ENCODE assay signal across 11 cellular contexts in genomic region chr2:12701786-12702660, GRCh38. TPM values are rescaled to one million over a fixed set of nuclear protein-coding genes. Genes with fewer than 3 reads are reported as not detected.
A peak's percentile ranks its signal among the peaks of the same experiment; 100 is the strongest.
DNase-seq lines count a peak whose midpoint lies in the region; ATAC-seq and TF ChIP-seq lines count a peak whose summit lies in the region.
"Had no signal": no experiment of that assay in that cellular context is flagged by ENCODE, and none has a peak within 500 bp of the region (broad histone marks: within the 10 kb centered on the region; RNA-seq: fewer than 3 reads in every experiment).

No MANE protein-coding gene starts in this region.

- H3K36me3 Mint-ChIP-seq in glutamatergic neuron (ENCODE audit: unreplicated experiment) (no peaks in the 10 kb centered on the region), nephron progenitor cell (ENCODE audit: low read depth) (no peaks in the 10 kb centered on the region)

- ATAC-seq in IMR-90 (ENCODE audit: low read depth) (peak; percentile 56), left lung (peak; percentile 50)
- ATAC-seq: activated CD8-positive, alpha-beta memory T cell treated with anti-CD3 and anti-CD28 coated beads, Interleukin-2, amount 10 ng/mL, durations not matched to agents 7 days and 5 days had no signal

- peak overlapping the region; percentile 93 for H2BK120ac ChIP-seq in IMR-90 (ENCODE audit: low read depth, low read length)

- dilution Hi-C loops in IMR-90 (cut with HindIII; ENCODE audit: low sequenced_read_pairs, unreplicated experiment): no loop called here

- H3K27me3 ChIP-seq in IMR-90 (ENCODE audit: control insufficient read depth, insufficient read depth, low read length): no peaks in the 10 kb centered on the region
- H3K27me3 ChIP-seq in left lung: no peaks in the 10 kb centered on the region

- H3K4me3 Mint-ChIP-seq in glutamatergic neuron (ENCODE audit: unreplicated experiment) (no peak overlapping the region), nephron progenitor cell (no peak overlapping the region)
- H3K4me3 Mint-ChIP-seq: activated CD8-positive, alpha-beta memory T cell treated with anti-CD3 and anti-CD28 coated beads, Interleukin-2, amount 10 ng/mL, durations not matched to agents 7 days and 5 days; H9 had no signal

- H3K9me3 ChIP-seq in IMR-90 (ENCODE audit: control insufficient read depth, insufficient read depth, low read length) (no peaks in the 10 kb centered on the region; the same call in 1 of the 2 replicates), left lung (peaks cover 0 to 5% of the 10 kb centered on the region in 2 donors)

- WGBS in IMR-90 (ENCODE audit: extremely low coverage in 2 of 2, insufficient read length in 1 of 2), 2 experiments: no CpG with 5 or more reads among the region's 9 CpGs

- peak overlapping the region; percentile 86 for H4K91ac ChIP-seq in IMR-90 (ENCODE audit: insufficient read depth, low read depth, low read length)

- TF ChIP-seq CTCF in IMR-90 (conservative IDR thresholded peaks at IDR 0.05; ENCODE audit: low read depth, low read length) (0 out of 2 replicates have a peak, but pooled peaks have one; percentile 5), left lung (IDR thresholded peaks at IDR 0.05) (no peak), glutamatergic neuron (IDR thresholded peaks at IDR 0.05; ENCODE audit: partially characterized antibody, unreplicated experiment) (no peak), nephron progenitor cell (IDR thresholded peaks at IDR 0.05) (no peak)

- POLR2A ChIA-PET in IMR-90 (lab: Charles Lee; ENCODE audit: unreplicated experiment): no interaction called here

- TF ChIP-seq POLR2A in IMR-90 (IDR thresholded peaks at IDR 0.05; ENCODE audit: low read depth, low read length): no peak

- in situ Hi-C loops in IMR-90 (cut with MboI; ENCODE audit: low sequenced_read_pairs): no loop called here

- DNase-seq in COLO829 (ENCODE audit: low spot score) (peak; percentile 87), IMR-90 (peak; percentile 80), astrocyte of the hippocampus (ENCODE audit: low read depth, low spot score) (peak; percentile 60), left lung (no peak), glutamatergic neuron (no peak), SW 1271 (lab: John Stamatoyannopoulos, UW) (no peak), nephron progenitor cell (no peak)
- DNase-seq: activated CD8-positive, alpha-beta memory T cell treated with anti-CD3 and anti-CD28 coated beads, Interleukin-2, amount 10 ng/mL, durations not matched to agents 7 days and 5 days; effector CD8-positive, alpha-beta T cell; H9 had no signal

- peak overlapping the region; percentile 85; the same call in 2 of the 3 replicates for H2BK15ac ChIP-seq in IMR-90 (ENCODE audit: low read depth, low read length)

- H3K27ac ChIP-seq in IMR-90 (ENCODE audit: insufficient read depth, low read length) (peak overlapping the region; percentile 80), left lung (no peak overlapping the region)
- H3K27ac ChIP-seq: parathyroid adenoma had no signal

- intact Hi-C loops in IMR-90 (cut with micrococcal nuclease) (loop anchor here (5.0 to 10.0 kb wide), 2 partner anchors 80 to 117 kb away; no protein-coding TSS in a partner anchor), left lung (cut with DNase I) (no loop called here)

- H2BK5ac ChIP-seq in IMR-90 (ENCODE audit: low read depth, low read length, poor library complexity, severe bottlenecking): peak overlapping the region; percentile 94

- H3K9me3 Mint-ChIP-seq in glutamatergic neuron (ENCODE audit: unreplicated experiment) (no peaks in the 10 kb centered on the region), nephron progenitor cell (no peaks in the 10 kb centered on the region)

- H3K56ac ChIP-seq in IMR-90 (ENCODE audit: extremely low read depth, insufficient read depth, low read length): peak overlapping the region; percentile 18; the same call in 1 of the 2 replicates

- H3K14ac ChIP-seq in IMR-90 (replicated peaks; ENCODE audit: low read depth, low read length): peak overlapping the region; percentile 86

- H3K4ac ChIP-seq in IMR-90 (ENCODE audit: low read depth, low read length): peak overlapping the region; percentile 94

- H2BK20ac ChIP-seq in IMR-90 (ENCODE audit: low read depth, low read length): peak overlapping the region; percentile 77

- H3K9ac ChIP-seq in IMR-90 (ENCODE audit: low read depth, low read length): no peak overlapping the region
- H3K9ac ChIP-seq: parathyroid adenoma had no signal

- TF ChIP-seq RAD21 in IMR-90 (IDR thresholded peaks at IDR 0.05; ENCODE audit: low read length): no peak

- no peaks in the 10 kb centered on the region for H3K79me1 ChIP-seq in IMR-90 (ENCODE audit: low read depth in 1 of 2, low read length in 2 of 2)

- peaks cover 3% of the 10 kb centered on the region; the same call in 1 of the 2 replicates for H4K20me1 ChIP-seq in IMR-90 (ENCODE audit: insufficient read depth, low read length)

- H3K23ac ChIP-seq in IMR-90 (ENCODE audit: low read depth, low read length): peak overlapping the region; percentile 73

- BruUV-seq in IMR-90 (replicated peaks; lab: Mats Ljungman, UMichigan): no TSS peak

- peak overlapping the region; percentile 66 to 80 for H4K8ac ChIP-seq in IMR-90 (ENCODE audit: low read depth in 2 of 2, low read length in 2 of 2)

- H3K4me1 Mint-ChIP-seq in glutamatergic neuron (ENCODE audit: low read depth, unreplicated experiment) (no peaks in the 10 kb centered on the region), nephron progenitor cell (peaks cover 6% of the 10 kb centered on the region)

- peak overlapping the region; percentile 62 for H2AK9ac ChIP-seq in IMR-90 (replicated peaks; ENCODE audit: low read depth, low read length, poor library complexity)

- peak overlapping the region; percentile 80 for H3K4me2 ChIP-seq in IMR-90 (ENCODE audit: low read depth, low read length)

- no peak overlapping the region for H3K4me3 ChIP-seq in IMR-90 (ENCODE audit: insufficient read depth, low read depth, low read length)
- no peak overlapping the region for H3K4me3 ChIP-seq in left lung

- CTCF ChIA-PET in IMR-90 (lab: Yijun Ruan, JAX): interaction anchor here (1.0 to 1.4 kb wide), 3 partner anchors 11 to 18 kb away, joined by 3 read pairs; no protein-coding TSS in a partner anchor

- H3K36me3 ChIP-seq in IMR-90 (ENCODE audit: control insufficient read depth, insufficient read depth, low read length): no peaks in the 10 kb centered on the region
- no peaks in the 10 kb centered on the region for H3K36me3 ChIP-seq in left lung

- H2AK5ac ChIP-seq in IMR-90 (ENCODE audit: low read depth, low read length): peak overlapping the region; percentile 92

- H3K4me1 ChIP-seq in IMR-90 (ENCODE audit: control insufficient read depth, insufficient read depth, low read length) (peaks cover 11% of the 10 kb centered on the region), left lung (peaks cover 0 to 3% of the 10 kb centered on the region in 2 donors)
- H3K4me1 ChIP-seq: parathyroid adenoma had no signal

- peak overlapping the region; percentile 70 for H2AFZ ChIP-seq in IMR-90 (replicated peaks; ENCODE audit: low read length, poor library complexity)
- H2AFZ ChIP-seq: parathyroid adenoma had no signal

- H4K5ac ChIP-seq in IMR-90 (ENCODE audit: low read depth, low read length): peak overlapping the region; percentile 92

- peak overlapping the region; percentile 88 for H3K18ac ChIP-seq in IMR-90 (ENCODE audit: low read depth, low read length)

- peaks cover 6% of the 10 kb centered on the region for H3K9me1 ChIP-seq in IMR-90 (ENCODE audit: insufficient read depth, low read length)

- H3K27ac Mint-ChIP-seq in glutamatergic neuron (ENCODE audit: unreplicated experiment): no peak overlapping the region
- no peak overlapping the region for H3K27ac Mint-ChIP-seq in nephron progenitor cell
- H3K27ac Mint-ChIP-seq: activated CD8-positive, alpha-beta memory T cell treated with anti-CD3 and anti-CD28 coated beads, Interleukin-2, amount 10 ng/mL, durations not matched to agents 7 days and 5 days had no signal

- H3K27me3 Mint-ChIP-seq in glutamatergic neuron (ENCODE audit: unreplicated experiment) (peaks cover 1% of the 10 kb centered on the region), nephron progenitor cell (ENCODE audit: low read depth, poor library complexity) (peaks cover 6% of the 10 kb centered on the region)

TF ChIP-seq in IMR-90, 13 proteins besides CTCF, POLR2A, EP300 and RAD21 (continues in another document):
- TF ChIP-seq CEBPB (IDR thresholded peaks at IDR 0.05; ENCODE audit: low read depth, low read length): no peak
- TF ChIP-seq BHLHE40 (IDR thresholded peaks at IDR 0.05; ENCODE audit: low read depth, low read length): peak; percentile 29; the same call in 1 of the 2 replicates
- no peak for TF ChIP-seq USF2 (IDR thresholded peaks at IDR 0.05; ENCODE audit: low read depth, low read length)
- no peak for TF ChIP-seq RCOR1 (IDR thresholded peaks at IDR 0.05; ENCODE audit: insufficient replicate concordance, low read length)
- TF ChIP-seq RFX5 (IDR thresholded peaks at IDR 0.05; ENCODE audit: low read depth, low read length): no peak
- no peak for TF ChIP-seq MAZ (IDR thresholded peaks at IDR 0.05; ENCODE audit: borderline replicate concordance, low read depth, low read length)
- TF ChIP-seq MXI1 (IDR thresholded peaks at IDR 0.05; ENCODE audit: borderline replicate concordance, low read depth, low read length): no peak
- TF ChIP-seq FOS (IDR thresholded peaks at IDR 0.05; ENCODE audit: low read depth, low read length): peak; percentile 83
- no peak for TF ChIP-seq CHD1 (IDR thresholded peaks at IDR 0.05; ENCODE audit: low read depth, low read length)
- peak; percentile 40; the same call in 1 of the 2 replicates for TF ChIP-seq NFE2L2 (IDR thresholded peaks at IDR 0.05; ENCODE audit: low read depth, low read length)
- no peak for TF ChIP-seq MAFK (IDR thresholded peaks at IDR 0.05; ENCODE audit: low read depth, low read length)
- TF ChIP-seq SMC3 (IDR thresholded peaks at IDR 0.05; ENCODE audit: low read depth, low read length): no peak

RNA-seq across cellular contexts. Expression of gene TRIB2, which starts 14.7 kb away (rescaled TPM):
- total RNA-seq in IMR-90 (2012; rRNA removed) (12.7 and 16.1 TPM in 2 replicates), left lung (10 to 100 TPM; 36.4 to 39.7 TPM), glutamatergic neuron (ENCODE audit: unreplicated experiment) (131 TPM)
- polyA plus RNA-seq in IMR-90 (2012; rRNA removed): 10.7 and 12.0 TPM in 2 replicates
- 8.4 and 17.9 TPM in 2 replicates for polyA plus RNA-seq in IMR-90 (2012; cell fraction: cytosol; rRNA removed)
- polyA plus RNA-seq in IMR-90 (2012; cell fraction: nucleus; rRNA removed; ENCODE audit: low replicate concordance): 30.1 and 46.8 TPM in 2 replicates

Comparison
In these comparisons a context has a peak if more than half of its experiments do, and no peak if none do; other contexts are left out.
1. DNase-seq: peak in COLO829 (single experiment), IMR-90 (single experiment) and astrocyte of the hippocampus (single experiment); none in left lung (0 of 2), glutamatergic neuron (single experiment), SW 1271 (0 of 2) and nephron progenitor cell (single experiment).